In the genomic region with DNA sequence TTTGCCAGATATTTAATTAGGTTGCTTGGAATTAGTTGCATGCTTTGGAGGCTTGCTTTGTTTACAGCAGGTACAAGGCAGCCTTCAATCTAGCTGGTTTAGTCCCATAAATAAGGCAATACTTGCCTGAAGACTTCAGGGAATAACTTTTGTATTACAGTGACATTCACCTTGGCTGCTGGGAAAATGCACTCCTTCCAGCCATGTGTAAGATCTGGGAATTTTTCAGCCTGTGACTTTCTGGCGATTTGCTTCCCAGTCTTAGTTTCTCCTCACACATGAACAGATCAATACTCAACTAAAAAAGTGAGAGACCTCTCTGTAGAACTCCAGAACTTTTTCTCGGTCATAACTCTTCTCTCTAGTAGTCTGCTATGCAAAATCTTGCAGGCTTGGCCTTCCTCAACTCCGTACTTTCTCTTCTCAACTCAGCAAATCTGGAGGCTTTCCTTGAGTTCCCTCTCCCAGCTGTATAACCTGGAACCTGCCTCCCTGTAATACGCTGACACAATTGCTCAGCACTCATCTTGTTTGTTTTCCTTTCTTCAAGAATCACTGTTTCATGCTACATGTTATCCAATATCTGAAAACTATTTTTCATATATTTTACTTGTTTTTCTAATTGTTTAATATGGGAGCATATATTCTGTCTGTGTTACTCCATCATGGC, we compare ENCODE assay signal across 34 cellular contexts.
"Had no signal": no experiment of that assay in that cellular context is flagged by ENCODE, and none has a peak within 500 bp of the region (broad histone marks: within the 10 kb centered on the region; RNA-seq: fewer than 3 reads in every experiment).

No MANE protein-coding gene starts in this region.

- H3K27ac Mint-ChIP-seq: activated B cell treated with CpG ODN at 0.5 μM for 24 hours; activated CD4-positive, alpha-beta memory T cell treated with anti-CD3 and anti-CD28 coated beads for 36 hours; activated CD4-positive, alpha-beta T cell treated with anti-CD3 and anti-CD28 coated beads, Interleukin-2, amount 10 ng/mL, durations not matched to agents 24 days and 14 days; activated CD8-positive, alpha-beta T cell treated with anti-CD3 and anti-CD28 coated beads for 36 hours; activated naive CD4-positive, alpha-beta T cell treated with anti-CD3 and anti-CD28 coated beads for 36 hours; activated naive CD4-positive, alpha-beta T cell treated with anti-CD3 and anti-CD28 coated beads, Interleukin-2, amount 50 U/mL, for 72 hours; activated naive CD8-positive, alpha-beta T cell treated with anti-CD3 and anti-CD28 coated beads for 36 hours; activated T-helper 1 cell treated with anti-CD3 and anti-CD28 coated beads, Interleukin-12 subunit alpha, Interleukin-12 subunit beta, Interleukin-2, Interleukin-4 antibody, amounts not matched to agents 30 ng/mL and 10 ng/mL and 1 ng/mL, durations not matched to agents 14 hours and 24 hours and 36 hours; activated T-helper 17 cell treated with anti-CD3 and anti-CD28 coated beads, Interleukin-2, amount 50 U/mL, for 72 hours; T-cell; T-helper 17 cell had no signal

- H3K27me3 Mint-ChIP-seq: activated B cell treated with CpG ODN at 0.5 μM for 24 hours; activated CD4-positive, alpha-beta T cell treated with anti-CD3 and anti-CD28 coated beads, Interleukin-2, amount 10 ng/mL, durations not matched to agents 24 days and 14 days had no signal

- H3K4me1 Mint-ChIP-seq: activated B cell treated with CpG ODN at 0.5 μM for 24 hours; activated CD4-positive, alpha-beta T cell treated with anti-CD3 and anti-CD28 coated beads, Interleukin-2, amount 10 ng/mL, durations not matched to agents 24 days and 14 days; activated naive CD8-positive, alpha-beta T cell treated with anti-CD3 and anti-CD28 coated beads for 36 hours; activated T-helper 17 cell treated with anti-CD3 and anti-CD28 coated beads, Interleukin-2, amount 50 U/mL, for 72 hours; T-cell had no signal

- H3K27me3 ChIP-seq: adrenal gland, body of pancreas, brain microvascular endothelial cell, breast epithelium had no signal

- DNase-seq: activated B cell treated with CpG ODN at 0.5 μM for 24 hours; activated CD4-positive, alpha-beta memory T cell treated with anti-CD3 and anti-CD28 coated beads for 36 hours; activated CD4-positive, alpha-beta T cell treated with anti-CD3 and anti-CD28 coated beads for 4 hours; activated CD4-positive, alpha-beta T cell treated with anti-CD3 and anti-CD28 coated beads, Interleukin-2, amount 10 ng/mL, durations not matched to agents 24 days and 14 days; activated CD4-positive, alpha-beta T cell treated with anti-CD3 and anti-CD28 coated beads, Interleukin-2, amount 50 U/mL, for 1 hour; activated CD4-positive, alpha-beta T cell treated with anti-CD3 and anti-CD28 coated beads, Interleukin-2, amount 50 U/mL, for 4 hours; activated CD4-positive, CD25-positive, alpha-beta regulatory T cell treated with anti-CD3 and anti-CD28 coated beads, Interleukin-2, amount 50 U/mL, for 72 hours; activated CD8-positive, alpha-beta memory T cell treated with anti-CD3 and anti-CD28 coated beads, Interleukin-2, amount 50 U/mL, for 4 hours; activated CD8-positive, alpha-beta T cell treated with anti-CD3 and anti-CD28 coated beads for 36 hours; activated effector memory CD4-positive, alpha-beta T cell treated with anti-CD3 and anti-CD28 coated beads, Interleukin-2, amount 50 U/mL, for 16 hours; activated gamma-delta T cell treated with Interleukin-2 at 50 U/mL for 16 hours; activated naive CD4-positive, alpha-beta T cell; activated naive CD4-positive, alpha-beta T cell treated with anti-CD3 and anti-CD28 coated beads for 36 hours; activated naive CD4-positive, alpha-beta T cell treated with anti-CD3 and anti-CD28 coated beads, Interleukin-2, amount 50 U/mL, for 16 hours; activated naive CD8-positive, alpha-beta T cell treated with anti-CD3 and anti-CD28 coated beads for 36 hours; activated T-cell treated with anti-CD3 and anti-CD28 coated beads for 4 hours; activated T-cell treated with anti-CD3 and anti-CD28 coated beads, Interleukin-2, amount 50 U/mL, for 1 hour; activated T-cell treated with anti-CD3 and anti-CD28 coated beads, Interleukin-2, amount 50 U/mL, for 4 hours; activated T-cell treated with anti-CD3 and anti-CD28 coated beads, Interleukin-2, amount 50 U/mL, for 72 hours; adrenal gland; amniotic stem cell; aorta; body of pancreas; brain microvascular endothelial cell; central memory CD4-positive, alpha-beta T cell; cerebellar nuclear complex; T-cell; T-helper 17 cell; T1000 had no signal

- H3K36me3 ChIP-seq: adrenal gland, brain microvascular endothelial cell, breast epithelium had no signal

- H3K4me1 ChIP-seq: adrenal gland, body of pancreas, breast epithelium had no signal

- H3K4me3 ChIP-seq: adrenal gland, body of pancreas, breast epithelium had no signal

- H3K4me3 Mint-ChIP-seq: activated B cell treated with CpG ODN at 0.5 μM for 24 hours; activated CD4-positive, alpha-beta memory T cell treated with anti-CD3 and anti-CD28 coated beads for 36 hours; activated CD4-positive, alpha-beta T cell treated with anti-CD3 and anti-CD28 coated beads, Interleukin-2, amount 10 ng/mL, durations not matched to agents 24 days and 14 days; activated CD8-positive, alpha-beta T cell treated with anti-CD3 and anti-CD28 coated beads for 36 hours; activated naive CD4-positive, alpha-beta T cell treated with anti-CD3 and anti-CD28 coated beads for 36 hours; activated naive CD8-positive, alpha-beta T cell treated with anti-CD3 and anti-CD28 coated beads for 36 hours; activated T-cell treated with anti-CD3 and anti-CD28 coated beads, Interleukin-2, amount 50 U/mL, for 4 hours; activated T-cell treated with anti-CD3 and anti-CD28 coated beads, Interleukin-2, amount 50 U/mL, for 72 hours; activated T-helper 1 cell treated with anti-CD3 and anti-CD28 coated beads, Interleukin-12 subunit alpha, Interleukin-12 subunit beta, Interleukin-2, Interleukin-4 antibody, amounts not matched to agents 30 ng/mL and 10 ng/mL and 1 ng/mL, durations not matched to agents 14 hours and 24 hours and 36 hours; activated T-helper 17 cell treated with anti-CD3 and anti-CD28 coated beads, Interleukin-2, amount 50 U/mL, for 72 hours; T-cell; T-helper 17 cell had no signal

- H3K27ac ChIP-seq: adrenal gland, brain microvascular endothelial cell, breast epithelium, VCaP had no signal

- H3K36me3 Mint-ChIP-seq: activated CD4-positive, alpha-beta memory T cell treated with anti-CD3 and anti-CD28 coated beads for 36 hours; activated naive CD8-positive, alpha-beta T cell treated with anti-CD3 and anti-CD28 coated beads for 36 hours; T-cell had no signal

- H3K9me3 Mint-ChIP-seq: activated CD4-positive, alpha-beta memory T cell treated with anti-CD3 and anti-CD28 coated beads for 36 hours; activated CD4-positive, alpha-beta T cell treated with anti-CD3 and anti-CD28 coated beads, Interleukin-2, amount 10 ng/mL, durations not matched to agents 24 days and 14 days; activated naive CD8-positive, alpha-beta T cell treated with anti-CD3 and anti-CD28 coated beads for 36 hours; activated T-cell treated with anti-CD3 and anti-CD28 coated beads, Interleukin-2, amount 50 U/mL, for 4 hours; activated T-helper 1 cell treated with anti-CD3 and anti-CD28 coated beads, Interleukin-12 subunit alpha, Interleukin-12 subunit beta, Interleukin-2, Interleukin-4 antibody, amounts not matched to agents 30 ng/mL and 10 ng/mL and 1 ng/mL, durations not matched to agents 14 hours and 24 hours and 36 hours; activated T-helper 17 cell treated with anti-CD3 and anti-CD28 coated beads, Interleukin-2, amount 50 U/mL, for 72 hours had no signal

- H3K9me3 ChIP-seq: adrenal gland, body of pancreas, breast epithelium had no signal
